In the genomic region with DNA sequence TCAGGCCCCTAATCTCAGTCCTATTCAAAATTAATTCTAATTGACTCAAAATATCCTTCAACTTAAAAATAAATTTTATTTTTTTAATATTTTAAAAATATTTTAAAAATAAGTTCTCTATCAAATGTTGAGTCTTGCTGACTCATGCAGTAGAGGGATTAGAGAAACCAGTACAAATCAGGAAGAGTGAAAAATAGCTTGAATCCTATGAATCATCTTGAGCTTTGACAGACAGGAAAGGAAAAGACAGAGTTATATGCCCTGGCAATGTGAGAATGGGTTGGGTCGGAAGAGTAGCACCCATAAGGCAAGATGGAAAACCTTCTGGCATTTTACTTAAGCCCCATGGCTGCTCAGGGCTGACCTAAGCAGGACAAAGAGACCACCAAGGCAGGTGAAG, we compare ENCODE assay signal across 18 cellular contexts.
DNase-seq lines count a peak whose midpoint lies in the region; ATAC-seq, FAIRE-seq and TF ChIP-seq lines count a peak whose summit lies in the region.
"Had no signal": no experiment of that assay in that cellular context is flagged by ENCODE, and none has a peak within 500 bp of the region (broad histone marks: within the 10 kb centered on the region; RNA-seq: fewer than 3 reads in every experiment).

No MANE protein-coding gene starts in this region.

- peak overlapping the region; percentile 44 for H3K27ac Mint-ChIP-seq in activated CD4-positive, alpha-beta T cell treated with anti-CD3 and anti-CD28 coated beads for 36 hours
- H3K27ac Mint-ChIP-seq in Calu3 (ENCODE audit: unreplicated experiment), result no peak overlapping the region
- H3K27ac Mint-ChIP-seq: activated naive CD8-positive, alpha-beta T cell treated with anti-CD3 and anti-CD28 coated beads, Interleukin-2, amount 50 U/mL, for 24 hours had no signal

- no peaks in the 10 kb centered on the region for H3K36me3 ChIP-seq in RWPE2 (ENCODE audit: low read depth)
- H3K36me3 ChIP-seq: heart right ventricle, left ventricle myocardium inferior, transverse colon had no signal

- peaks cover 23% of the 10 kb centered on the region for H3K4me1 Mint-ChIP-seq in activated CD4-positive, alpha-beta T cell treated with anti-CD3 and anti-CD28 coated beads for 36 hours
- peaks cover 23% of the 10 kb centered on the region for H3K4me1 Mint-ChIP-seq in Calu3 (ENCODE audit: low read depth, unreplicated experiment)

- POLR2A ChIA-PET in activated CD4-positive, alpha-beta T cell treated with anti-CD3 and anti-CD28 coated beads for 36 hours (lab: Charles Lee), result interaction anchor here (0.7 kb wide), 1 partner anchor 401 kb away, joined by 3 read pairs; no protein-coding TSS in a partner anchor

- TF ChIP-seq CTCF in RWPE2 (IDR thresholded peaks at IDR 0.05; ENCODE audit: poor library complexity, severe bottlenecking) (no peak), fibroblast of mammary gland (conservative IDR thresholded peaks at IDR 0.05; ENCODE audit: control insufficient read depth, insufficient read depth, low read depth, low read length) (no peak), Calu3 (IDR thresholded peaks at IDR 0.05; ENCODE audit: unreplicated experiment) (no peak)

- peaks cover 35% of the 10 kb centered on the region for H3K4me1 ChIP-seq in RWPE2 (ENCODE audit: insufficient read depth, poor library complexity, severe bottlenecking)
- H3K4me1 ChIP-seq: left ventricle myocardium inferior had no signal

- no peak overlapping the region for H3K4me3 Mint-ChIP-seq in activated CD4-positive, alpha-beta T cell treated with anti-CD3 and anti-CD28 coated beads for 36 hours
- H3K4me3 Mint-ChIP-seq in Calu3 (ENCODE audit: low read depth, unreplicated experiment), result no peak overlapping the region
- H3K4me3 Mint-ChIP-seq: activated naive CD8-positive, alpha-beta T cell treated with anti-CD3 and anti-CD28 coated beads, Interleukin-2, amount 50 U/mL, for 24 hours had no signal

- no peak for DNase-seq in activated CD4-positive, alpha-beta T cell treated with anti-CD3 and anti-CD28 coated beads for 36 hours
- no peak for DNase-seq in activated CD4-positive, alpha-beta T cell treated with anti-CD3 and anti-CD28 coated beads, Interleukin-2, amount 50 U/mL, for 4 hours
- no peak for DNase-seq in RWPE2 (ENCODE audit: low spot score)
- DNase-seq in fibroblast of mammary gland (ENCODE audit: low read depth), result peak; percentile 22
- peak; percentile 25 for DNase-seq in urothelium cell line (ENCODE audit: low spot score)
- DNase-seq in Calu3, result no peak
- DNase-seq: activated naive CD8-positive, alpha-beta T cell treated with anti-CD3 and anti-CD28 coated beads, Interleukin-2, amount 50 U/mL, for 24 hours; DMS153; effector CD4-positive, alpha-beta T cell; heart right ventricle; left ventricle myocardium inferior; NCI-H1092; NCI-H446 treated with DMSO at 0.1 percent for 48 hours; RPMI8226; transverse colon had no signal

- BruUV-seq in Calu3 (replicated peaks; lab: Mats Ljungman, UMichigan), result no TSS peak

- no peak overlapping the region for H3K4me3 ChIP-seq in RWPE2 (ENCODE audit: severe bottlenecking)
- no peak overlapping the region for H3K4me3 ChIP-seq in fibroblast of mammary gland (ENCODE audit: control insufficient read depth, low read depth, low read length)
- H3K4me3 ChIP-seq: heart right ventricle, left ventricle myocardium inferior, transverse colon had no signal

- peak overlapping the region; percentile 60 for H3K27ac ChIP-seq in RWPE2 (ENCODE audit: poor library complexity, severe bottlenecking)
- H3K27ac ChIP-seq: left ventricle myocardium inferior, transverse colon, VCaP had no signal

- no peaks in the 10 kb centered on the region for H3K27me3 Mint-ChIP-seq in activated CD4-positive, alpha-beta T cell treated with anti-CD3 and anti-CD28 coated beads for 36 hours
- no peaks in the 10 kb centered on the region for H3K27me3 Mint-ChIP-seq in Calu3 (ENCODE audit: unreplicated experiment)

- no peak for FAIRE-seq in urothelium cell line (lab: Jason Lieb, UNC)

- no peaks in the 10 kb centered on the region for H3K9me3 Mint-ChIP-seq in activated CD4-positive, alpha-beta T cell treated with anti-CD3 and anti-CD28 coated beads for 36 hours (ENCODE audit: low read depth)
- H3K9me3 Mint-ChIP-seq in Calu3 (ENCODE audit: low read depth, unreplicated experiment), result peaks cover 2% of the 10 kb centered on the region
- H3K9me3 Mint-ChIP-seq: activated naive CD8-positive, alpha-beta T cell treated with anti-CD3 and anti-CD28 coated beads, Interleukin-2, amount 50 U/mL, for 24 hours had no signal

- no peaks in the 10 kb centered on the region for H3K9me3 ChIP-seq in RWPE2 (ENCODE audit: severe bottlenecking)
- H3K9me3 ChIP-seq: heart right ventricle, left ventricle myocardium inferior, transverse colon had no signal

- H3K27me3 ChIP-seq in RWPE2 (ENCODE audit: insufficient read depth, poor library complexity, severe bottlenecking), result no peaks in the 10 kb centered on the region
- H3K27me3 ChIP-seq: transverse colon had no signal

- H3K36me3 Mint-ChIP-seq in activated CD4-positive, alpha-beta T cell treated with anti-CD3 and anti-CD28 coated beads for 36 hours (ENCODE audit: low read depth), result no peaks in the 10 kb centered on the region
- H3K36me3 Mint-ChIP-seq in Calu3 (ENCODE audit: insufficient read depth, unreplicated experiment), result no peaks in the 10 kb centered on the region

- intact Hi-C loops in activated CD4-positive, alpha-beta T cell treated with anti-CD3 and anti-CD28 coated beads for 36 hours (cut with DNase I, micrococcal nuclease), result loop anchor here in 1 of 2 experiments (5.0 to 10.0 kb wide), 4 partner anchors 43 to 298 kb away; no protein-coding TSS in a partner anchor
- intact Hi-C loops in Calu3 (cut with micrococcal nuclease; ENCODE audit: unreplicated experiment), result no loop called here

- ATAC-seq in activated CD4-positive, alpha-beta T cell treated with anti-CD3 and anti-CD28 coated beads for 36 hours, result no peak
- ATAC-seq in RWPE2 (ENCODE audit: low read depth) (peak; percentile 84), HG02678 (IDR thresholded peaks at IDR 0.05; ENCODE audit: unreplicated experiment) (no peak), HG03520 (IDR thresholded peaks at IDR 0.05; ENCODE audit: unreplicated experiment) (no peak)
- ATAC-seq: heart right ventricle had no signal

- CTCF ChIA-PET in activated CD4-positive, alpha-beta T cell treated with anti-CD3 and anti-CD28 coated beads for 36 hours (lab: Charles Lee), result interaction anchor here (0.6 to 1.0 kb wide), 3 partner anchors 69 to 299 kb away, joined by 3 read pairs; no protein-coding TSS in a partner anchor
- CTCF ChIA-PET in Calu3 (lab: Charles Lee), result interaction anchor here (0.7 kb wide), 1 partner anchor 186 kb away, joined by 3 read pairs; no protein-coding TSS in a partner anchor

Comparison
In these comparisons a context has a peak if more than half of its experiments do, and no peak if none do; other contexts are left out.
1. DNase-seq: peak in fibroblast of mammary gland (single experiment) and urothelium cell line (single experiment); none in activated CD4-positive, alpha-beta T cell treated with anti-CD3 and anti-CD28 coated beads for 36 hours (single experiment), activated CD4-positive, alpha-beta T cell treated with anti-CD3 and anti-CD28 coated beads, Interleukin-2, amount 50 U/mL, for 4 hours (0 of 2), RWPE2 (single experiment) and Calu3 (single experiment).